ENCODE assay signal across 8 cellular contexts in the genomic region with DNA sequence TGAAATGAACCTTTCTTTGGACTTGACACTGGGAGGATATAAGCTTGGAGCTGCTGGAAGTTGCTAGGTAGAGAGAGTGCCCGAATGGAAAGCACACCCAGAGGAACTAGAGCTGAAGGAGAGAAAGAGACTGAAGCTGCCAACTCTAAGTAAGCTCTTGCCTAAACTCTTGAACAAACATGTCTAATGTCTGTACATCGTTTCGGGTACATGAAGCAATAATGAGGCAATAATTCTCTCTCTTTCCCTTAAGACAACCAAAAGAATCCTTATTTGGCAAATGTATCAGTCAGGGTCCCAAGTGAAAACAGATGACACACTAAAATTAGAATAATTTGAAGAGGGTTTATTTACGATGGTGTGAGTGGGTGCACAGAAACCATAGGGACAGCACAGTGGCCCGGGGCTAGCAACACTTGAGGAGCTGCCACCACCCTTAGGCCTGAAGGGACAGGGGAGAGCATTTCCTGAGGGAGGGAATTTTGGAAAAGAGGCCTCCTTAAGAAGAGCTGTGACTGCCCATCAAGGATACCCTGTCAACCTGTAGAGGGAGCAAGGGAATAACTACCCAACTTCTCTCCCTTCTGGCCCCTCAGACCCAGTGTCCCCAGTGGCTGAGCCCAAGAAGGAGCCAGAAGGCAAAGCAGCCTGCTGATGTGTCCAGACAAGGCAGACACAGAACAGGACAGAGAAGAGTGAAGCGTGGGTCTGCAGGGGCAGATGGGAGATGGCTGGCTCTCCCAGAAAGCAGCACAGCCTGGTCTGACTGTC. TPM values are rescaled to one million over a fixed set of nuclear protein-coding genes. Genes with fewer than 3 reads are reported as not detected.
DNase-seq lines count a peak whose midpoint lies in the region; ATAC-seq and TF ChIP-seq lines count a peak whose summit lies in the region.

No MANE protein-coding gene starts in this region.

- no peaks in the 10 kb centered on the region for H3K36me3 Mint-ChIP-seq in neural crest cell (ENCODE audit: low read depth)

- H3K9me3 Mint-ChIP-seq in neural crest cell = no peaks in the 10 kb centered on the region

- peaks cover 11% of the 10 kb centered on the region for H3K4me1 Mint-ChIP-seq in neural crest cell

- no peak for ATAC-seq in HG03439 (IDR thresholded peaks at IDR 0.05; ENCODE audit: unreplicated experiment)
- ATAC-seq in GM19351 (IDR thresholded peaks at IDR 0.05; ENCODE audit: unreplicated experiment) = no peak

- H3K27me3 Mint-ChIP-seq in neural crest cell (ENCODE audit: low read depth) = no peaks in the 10 kb centered on the region

- no peak overlapping the region for H3K27ac ChIP-seq in substantia nigra (ENCODE audit: low read depth, low read length, poor library complexity, severe bottlenecking)

- H3K36me3 ChIP-seq in GM06990 (ENCODE audit: control insufficient read depth, insufficient read depth, low read length) = no peaks in the 10 kb centered on the region

- DNase-seq in GM06990 (ENCODE audit: extremely low read depth, insufficient read length) (no peak), NCI-H526 treated with DMSO at 0.1 percent for 48 hours (lab: John Stamatoyannopoulos, UW) (peak; percentile 18), choroid plexus epithelial cell (ENCODE audit: low read depth) (peak; percentile 71), neural crest cell (ENCODE audit: low read depth, low spot score) (no peak), substantia nigra (lab: John Stamatoyannopoulos, UW) (no peak), NCI-H2196 treated with DMSO at 0.1 percent for 48 hours (lab: John Stamatoyannopoulos, UW; ENCODE audit: unreplicated experiment) (no peak)

- H3K27me3 ChIP-seq in GM06990 (replicated peaks; ENCODE audit: control insufficient read depth, insufficient read depth, low read length) = no peaks in the 10 kb centered on the region

- H3K4me3 Mint-ChIP-seq in neural crest cell = no peak overlapping the region

- H3K27ac Mint-ChIP-seq in neural crest cell (ENCODE audit: unreplicated experiment) = no peak overlapping the region

- H3K4me3 ChIP-seq in GM06990 (replicated peaks; ENCODE audit: low read depth, low read length) = no peak overlapping the region
- no peak overlapping the region for H3K4me3 ChIP-seq in choroid plexus epithelial cell (ENCODE audit: low read depth, low read length)

- TF ChIP-seq CTCF in GM06990 (IDR thresholded peaks at IDR 0.05; ENCODE audit: insufficient read depth, low read length, poor library complexity, severe bottlenecking) (peak; percentile 46), choroid plexus epithelial cell (conservative IDR thresholded peaks at IDR 0.05; ENCODE audit: low read depth, low read length) (peak; percentile 66), neural crest cell (conservative IDR thresholded peaks at IDR 0.05) (peak; percentile 32)

RNA-seq across cellular contexts. Expression of a gene that starts 36.1 kb away (rescaled TPM):
- 292 and 299 TPM in 2 replicates for total RNA-seq in neural crest cell

RNA-seq across cellular contexts. Expression of a gene that starts 39.4 kb away (rescaled TPM):
- 189 and 190 TPM in 2 replicates for total RNA-seq in neural crest cell

Comparison
In these comparisons a context has a peak if more than half of its experiments do, and no peak if none do; other contexts are left out.
1. DNase-seq: peak in NCI-H526 treated with DMSO at 0.1 percent for 48 hours (single experiment) and choroid plexus epithelial cell (single experiment); none in GM06990 (single experiment), neural crest cell (single experiment), substantia nigra (0 of 49) and NCI-H2196 treated with DMSO at 0.1 percent for 48 hours (single experiment).
2. Peak in every context shown above with its lines, with median percentiles within 50 percentile points of each other: CTCF ChIP-seq.